In the genomic region with DNA sequence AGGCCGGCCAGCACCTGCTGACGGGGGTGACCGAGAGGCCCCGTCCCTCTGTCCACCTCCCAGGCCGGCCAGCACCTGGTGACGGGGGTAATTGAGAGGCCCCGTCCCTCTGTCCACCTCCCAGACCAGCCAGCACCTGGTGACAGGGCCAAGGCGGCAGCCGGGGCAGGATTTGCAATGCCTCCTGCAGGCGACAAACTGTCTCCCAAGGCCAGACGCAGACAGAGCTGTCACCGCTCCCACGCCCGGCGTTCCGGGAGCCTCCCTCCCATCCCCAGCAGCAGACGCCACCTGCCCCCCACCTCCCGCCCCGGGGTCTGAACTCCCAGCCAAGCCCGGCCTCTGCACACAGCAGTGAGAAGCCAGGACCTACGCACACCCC, we compare ENCODE assay signal across 9 cellular contexts.
DNase-seq lines count a peak whose midpoint lies in the region; ATAC-seq, FAIRE-seq and TF ChIP-seq lines count a peak whose summit lies in the region.
"Had no signal": no experiment of that assay in that cellular context is flagged by ENCODE, and none has a peak within 500 bp of the region (broad histone marks: within the 10 kb centered on the region; RNA-seq: fewer than 3 reads in every experiment).

No MANE protein-coding gene starts in this region.

- peak; percentile 60 for DNase-seq in D721Med (ENCODE audit: insufficient read length, low spot score)
- peak; percentile 66 for DNase-seq in NCI-H69 (lab: John Stamatoyannopoulos, UW)
- DNase-seq in fibroblast of the aortic adventitia (ENCODE audit: low read depth): no peak
- peak in 6 of 10 donors; percentile 38 to 94 (median 72) for DNase-seq in posterior cingulate gyrus
- DNase-seq in NCI-H128 (lab: John Stamatoyannopoulos, UW; ENCODE audit: unreplicated experiment): no peak

- intact Hi-C loops in posterior cingulate gyrus (cut with DNase I): loop anchor here (10.0 kb wide), 2 partner anchors 100 to 330 kb away; a partner anchor contains a TSS

- FAIRE-seq in D721Med (lab: Jason Lieb, UNC): no peak
- FAIRE-seq: K562 had no signal

- ATAC-seq in GM21423 (IDR thresholded peaks at IDR 0.05; ENCODE audit: unreplicated experiment) (no peak), HG03139 (IDR thresholded peaks at IDR 0.05; ENCODE audit: unreplicated experiment) (no peak), GM21526 (IDR thresholded peaks at IDR 0.05; ENCODE audit: low FRiP score, unreplicated experiment) (no peak)
- ATAC-seq: K562 had no signal

- TF ChIP-seq CTCF in D721Med (IDR thresholded peaks at IDR 0.05; ENCODE audit: insufficient read depth, missing control alignments): no peak
- no peak for TF ChIP-seq CTCF in fibroblast of the aortic adventitia (IDR thresholded peaks at IDR 0.05; ENCODE audit: insufficient read depth, low read length)

- H3K4me3 ChIP-seq in fibroblast of the aortic adventitia (ENCODE audit: low read depth, low read length): peak overlapping the region; percentile 60
- H3K4me3 ChIP-seq: K562 had no signal

Comparison
In these comparisons a context has a peak if more than half of its experiments do, and no peak if none do; other contexts are left out.
1. DNase-seq: peak in D721Med (single experiment), NCI-H69 (single experiment) and posterior cingulate gyrus (6 of 10); none in fibroblast of the aortic adventitia (single experiment) and NCI-H128 (single experiment).